25 cellular contexts compared by ENCODE assay signal in genomic region chr6:160239929-160240690, GRCh38. TPM values are rescaled to one million over a fixed set of nuclear protein-coding genes. Genes with fewer than 3 reads are reported as not detected.
DNase-seq lines count a peak whose midpoint lies in the region; ATAC-seq, FAIRE-seq and TF ChIP-seq lines count a peak whose summit lies in the region.
"Had no signal": no experiment of that assay in that cellular context is flagged by ENCODE, and none has a peak within 500 bp of the region (broad histone marks: within the 10 kb centered on the region; RNA-seq: fewer than 3 reads in every experiment).

No MANE protein-coding gene starts in this region.

- CTCF ChIA-PET in A549 (lab: Yijun Ruan, JAX) = interaction anchor here (0.6 kb wide), 1 partner anchor 100 kb away, joined by 5 read pairs; no protein-coding TSS in a partner anchor
- CTCF ChIA-PET in H1 (lab: Charles Lee; ENCODE audit: partially characterized antibody) = interaction anchor here (1.2 to 1.3 kb wide), 2 partner anchors 29 to 37 kb away, joined by 3 read pairs; no protein-coding TSS in a partner anchor

- no peak overlapping the region for H2AFZ ChIP-seq in H1 (ENCODE audit: low read length)

- no peak overlapping the region for H3K4me2 ChIP-seq in A549
- peak overlapping the region; percentile 31 to 53; a peak in 3 of 4 replicates for H3K4me2 ChIP-seq in H1 (ENCODE audit: insufficient read depth in 1 of 2, low read depth in 2 of 2, low read length in 2 of 2)
- H3K4me2 ChIP-seq: SK-N-SH had no signal

- no peak for TF ChIP-seq CTCF in A549 (IDR thresholded peaks at IDR 0.05)
- no peak for TF ChIP-seq CTCF in H1 (IDR thresholded peaks at IDR 0.05; ENCODE audit: control extremely low read depth in 1 of 3, insufficient read depth in 1 of 3, low read depth in 1 of 3, low read length in 3 of 3)

- no peak for DNase-seq in A549 (ENCODE audit: low read depth in 1 of 2, low spot score in 1 of 2)
- peak; percentile 29 for DNase-seq in NCI-H226
- peak in 1 of 2 experiments; percentile 39 for DNase-seq in H1 (ENCODE audit: low read depth in 1 of 2, low spot score in 2 of 2)
- DNase-seq in G401 (ENCODE audit: low spot score) = no peak
- no peak for DNase-seq in HK-2 (ENCODE audit: unreplicated experiment)
- DNase-seq: 8988T; CD4-positive, alpha-beta T cell; DMS53; NCI-H1092 treated with DMSO at 0.1 percent for 48 hours; NCI-H1694; NCI-H2081 treated with DMSO at 0.1 percent for 48 hours; OCI-M1; SHP77 treated with DMSO at 0.1 percent for 48 hours; SK-N-SH had no signal

- no peak for FAIRE-seq in A549 (lab: Jason Lieb, UNC)
- FAIRE-seq in H1 (lab: Jason Lieb, UNC) = no peak
- FAIRE-seq: GM12892, GM18507, HTR-8/SVneo had no signal

- TF ChIP-seq EP300 in A549 (IDR thresholded peaks at IDR 0.05) = no peak
- TF ChIP-seq EP300 in H1 (IDR thresholded peaks at IDR 0.05; ENCODE audit: borderline replicate concordance in 1 of 2, low read depth in 2 of 2, low read length in 2 of 2) = no peak

- no peak overlapping the region for H4K8ac ChIP-seq in H1 (ENCODE audit: extremely low read depth, insufficient read depth, low read length)

- H3K9ac ChIP-seq in H1 (replicated peaks in 1 of 4; ENCODE audit: extremely low read depth in 1 of 4, low read depth in 3 of 4, low read length in 3 of 4) (no peak overlapping the region), iPS-20b (ENCODE audit: low read depth, low read length) (peak overlapping the region; percentile 42; the same call in 1 of the 2 replicates)
- H3K9ac ChIP-seq: SK-N-SH had no signal

- no peaks in the 10 kb centered on the region for H4K20me1 ChIP-seq in H1 (replicated peaks in 1 of 2; ENCODE audit: control insufficient read depth in 1 of 2, insufficient read depth in 2 of 2, low read length in 2 of 2)

- no peak overlapping the region for H2BK15ac ChIP-seq in H1 (ENCODE audit: low read length)

- no peaks in the 10 kb centered on the region for H3K27me3 ChIP-seq in H1 (replicated peaks in 1 of 4; ENCODE audit: control insufficient read depth in 3 of 4, extremely low read depth in 1 of 4, insufficient read depth in 3 of 4, low read length in 3 of 4)
- no peaks in the 10 kb centered on the region for H3K27me3 ChIP-seq in iPS-20b (ENCODE audit: insufficient read depth, low read length)

- ATAC-seq in A549 (no peak), GM18909 (IDR thresholded peaks at IDR 0.05; ENCODE audit: poor library complexity, unreplicated experiment) (no peak), GM21515 (IDR thresholded peaks at IDR 0.05; ENCODE audit: unreplicated experiment) (no peak)

- no peaks in the 10 kb centered on the region for H3K79me2 ChIP-seq in H1 (ENCODE audit: control insufficient read depth in 1 of 2, insufficient read depth in 2 of 2, low read length in 2 of 2)

- peak overlapping the region; percentile 52 for H2BK120ac ChIP-seq in H1 (replicated peaks; ENCODE audit: low read depth, low read length)

- 82% methylated on average over 4 of the region's 4 CpGs for WGBS in A549 (ENCODE audit: missing lambda C conversion rate)
- WGBS in H1 (ENCODE audit: extremely low coverage in 1 of 2, insufficient coverage in 1 of 2, insufficient read length in 1 of 2, insufficient replicate concordance in 2 of 2, low coverage in 1 of 2, low lambda C conversion rate in 2 of 2, missing lambda C conversion rate in 1 of 2), 2 experiments = 43% methylated on average over 4 of the region's 4 CpGs; no CpG with 5 or more reads in 1 of the 2 experiments

- H3K23ac ChIP-seq in H1 (ENCODE audit: insufficient read length) = no peak overlapping the region

- peak overlapping the region; percentile 13 for H4K91ac ChIP-seq in H1 (replicated peaks; ENCODE audit: insufficient read length, low read length)

- H4K5ac ChIP-seq in H1 (ENCODE audit: insufficient read length, low read depth, low read length) = no peak overlapping the region

- POLR2A ChIA-PET in A549 (lab: Yijun Ruan, JAX) = interaction anchor here (0.9 to 1.4 kb wide), 2 partner anchors 108 to 114 kb away, joined by 3 read pairs; partner anchors contain the start of gene SLC22A3
- POLR2A ChIA-PET in H1 (lab: Charles Lee; ENCODE audit: partially characterized antibody) = interaction anchor here (0.8 to 1.3 kb wide), 4 partner anchors 9 to 19 kb away, joined by 3 to 4 read pairs (median 4); no protein-coding TSS in a partner anchor

- TF ChIP-seq RAD21 in A549 (conservative IDR thresholded peaks at IDR 0.05 in 1 of 2, IDR thresholded peaks at IDR 0.05 in 1 of 2) (no peak), H1 (IDR thresholded peaks at IDR 0.05 in 1 of 2, conservative IDR thresholded peaks at IDR 0.05 in 1 of 2; ENCODE audit: low read depth in 2 of 2, low read length in 2 of 2) (no peak)

- TF ChIP-seq POLR2A in A549 (IDR thresholded peaks at IDR 0.05; ENCODE audit: low read length) (no peak), H1 (IDR thresholded peaks at IDR 0.05; ENCODE audit: control extremely low read depth in 1 of 2, low read depth in 2 of 2, low read length in 2 of 2) (no peak)

- H2BK20ac ChIP-seq in H1 (ENCODE audit: low read length) = peak overlapping the region; percentile 18

- H3K79me1 ChIP-seq in H1 (ENCODE audit: low read depth, low read length) = no peaks in the 10 kb centered on the region

- no peak overlapping the region for H2AK5ac ChIP-seq in H1 (ENCODE audit: low read depth, low read length)

- H3K4me1 ChIP-seq in A549 (peaks cover 40% of the 10 kb centered on the region), H1 (replicated peaks in 1 of 4; ENCODE audit: control insufficient read depth in 3 of 4, insufficient read depth in 4 of 4, low read length in 3 of 4) (peaks cover 1 to 19% (median 13%) of the 10 kb centered on the region in 4 experiments; a peak in 5 of 7 replicates), iPS-20b (ENCODE audit: insufficient read depth, low read length) (peaks cover 20% of the 10 kb centered on the region)

- H2BK12ac ChIP-seq in H1 (ENCODE audit: low read depth, low read length) = peak overlapping the region; percentile 30; the same call in 1 of the 2 replicates

- peak overlapping the region; percentile 84 for H2BK5ac ChIP-seq in H1 (ENCODE audit: low read depth, low read length)

- H3K14ac ChIP-seq in H1 (ENCODE audit: insufficient read length) = no peak overlapping the region

- H3K56ac ChIP-seq in H1 (replicated peaks; ENCODE audit: insufficient read length, low read depth, low read length) = no peak overlapping the region

- no peak overlapping the region for H3K4me3 ChIP-seq in A549
- H3K4me3 ChIP-seq in H1 (ENCODE audit: extremely low read depth in 1 of 4, insufficient read depth in 2 of 4, low read depth in 3 of 4, low read length in 4 of 4) = peak overlapping the region in 1 of 4 experiments; percentile 23; a peak in 1 of 8 replicates
- H3K4me3 ChIP-seq in iPS-20b (ENCODE audit: low read length) = no peak overlapping the region
- H3K4me3 ChIP-seq: HAP-1 had no signal

- peaks cover 0 to 5% (median 2%) of the 10 kb centered on the region in 4 experiments; a peak in 2 of 8 replicates for H3K36me3 ChIP-seq in H1 (ENCODE audit: control insufficient read depth in 2 of 4, insufficient read depth in 4 of 4, low read length in 3 of 4)
- peaks cover 10% of the 10 kb centered on the region; the same call in 1 of the 2 replicates for H3K36me3 ChIP-seq in iPS-20b (ENCODE audit: insufficient read depth, low read depth, low read length)
- H3K36me3 ChIP-seq: HAP-1 had no signal

- no peak overlapping the region for H3K18ac ChIP-seq in H1 (ENCODE audit: extremely low read depth, low read length)

- no peak overlapping the region for H3K4ac ChIP-seq in H1 (replicated peaks; ENCODE audit: insufficient read length, low read depth, low read length)

- no peaks in the 10 kb centered on the region for H3K23me2 ChIP-seq in H1 (ENCODE audit: low read depth, low read length)

- no peaks in the 10 kb centered on the region for H3K9me3 ChIP-seq in A549
- H3K9me3 ChIP-seq in H1 (ENCODE audit: insufficient read depth in 2 of 2, low read depth in 1 of 2, low read length in 1 of 2) = peaks cover 7 to 25% of the 10 kb centered on the region in 2 experiments
- H3K9me3 ChIP-seq in iPS-20b (ENCODE audit: insufficient read depth, low read depth, low read length) = peaks cover 24% of the 10 kb centered on the region
- H3K9me3 ChIP-seq: HAP-1 had no signal

- H3K27ac ChIP-seq in A549 = peak overlapping the region; percentile 88 to 89; a peak in 5 of 6 replicates
- no peak overlapping the region for H3K27ac ChIP-seq in H1 (ENCODE audit: low read depth, low read length)
- peak overlapping the region; percentile 76 for H3K27ac ChIP-seq in iPS-20b (ENCODE audit: low read length)
- H3K27ac ChIP-seq: HL-60 had no signal

- in situ Hi-C loops in G401 (cut with HindIII; ENCODE audit: low sequenced_read_pairs) = no loop called here

TF ChIP-seq in A549, 52 proteins besides CTCF, POLR2A, EP300 and RAD21 (continues in another document):
- no peak for TF ChIP-seq ZNF302 (CRISPR knock-in tag; IDR thresholded peaks at IDR 0.05)
- no peak for TF ChIP-seq RFX5 (IDR thresholded peaks at IDR 0.05)
- TF ChIP-seq MYC (IDR thresholded peaks at IDR 0.05; ENCODE audit: borderline replicate concordance, low read length) = no peak

TF ChIP-seq in H1, 55 proteins besides CTCF, POLR2A, EP300 and RAD21:
- TF ChIP-seq TEAD4 (IDR thresholded peaks at IDR 0.05; ENCODE audit: low read depth, low read length) (0 out of 2 replicates have a peak, but pooled peaks have one; percentile 42), SIRT6 (IDR thresholded peaks at IDR 0.05; ENCODE audit: low read length) (no peak)

RNA-seq across cellular contexts. Expression of gene SLC22A2, which starts 18.5 kb away (rescaled TPM):
- polyA plus RNA-seq in A549 (2011; rRNA removed) (not detected in 2 replicates), A549 (2017; fragmentation: RNase III; extraction: RNeasy Plus Mini Kit Qiagen cat#74134 plus additional on column Dnase treatment) (0.04 TPM in 1 of 3 replicates, not detected in the others), H1 (2011; rRNA removed) (0.23 TPM in 1 of 2 replicates, not detected in the other)
- 0.03 TPM in 1 of 2 replicates, not detected in the other for polyA plus RNA-seq in A549 (2012; cell fraction: cytosol; rRNA removed)
- polyA plus RNA-seq in A549 (2012; cell fraction: nucleus; rRNA removed) = not detected in 2 replicates
- polyA minus RNA-seq in A549 (2011; rRNA and poly(A)+ RNA removed) = not detected in 2 replicates
- total RNA-seq in H1 (2021; fragmentation: NEBNext Ultra II Directional; extraction: Animal tissue kit (Norgen Biotek cat#: 25700)) = 1.2 and 1.4 TPM in 2 replicates
- 0.23 TPM for polyA plus RNA-seq in H1 (2011; cell fraction: cytosol; rRNA removed)
- polyA plus RNA-seq in H1 (2011; cell fraction: nucleus; rRNA removed) = 0.24 TPM
- polyA plus RNA-seq in H1 (2012, experiment 1 of 2) = 0.24 to 0.57 TPM (median 0.31 TPM) in 4 replicates
- not detected for polyA plus RNA-seq in H1 (2012, experiment 2 of 2)
- polyA plus RNA-seq in H1 (2013, experiment 1 of 2) = 0.75 TPM
- polyA plus RNA-seq in H1 (2013, experiment 2 of 2) = 0.75 TPM
- 0.28 and 1.2 TPM in 2 replicates for polyA minus RNA-seq in H1 (2011; rRNA and poly(A)+ RNA removed)
- polyA minus RNA-seq in H1 (2011; cell fraction: cytosol; rRNA and poly(A)+ RNA removed) = not detected
- 0.40 TPM for polyA minus RNA-seq in H1 (2011; cell fraction: nucleus; rRNA and poly(A)+ RNA removed)
- total RNA-seq in G401 (2014; rRNA removed; shearing (Covaris generic)) = not detected in 2 replicates
- total RNA-seq: CD4-positive, alpha-beta T cell; NCI-H460; RPMI7951 had no signal
- polyA plus RNA-seq: BJ, SK-N-SH had no signal
